In genomic region chr11:122179966-122180365, GRCh38 we compare ENCODE assay signal across 17 cellular contexts.
A peak's percentile ranks its signal among the peaks of the same experiment; 100 is the strongest.
DNase-seq lines count a peak whose midpoint lies in the region; ATAC-seq, FAIRE-seq and TF ChIP-seq lines count a peak whose summit lies in the region.
"Had no signal": no experiment of that assay in that cellular context is flagged by ENCODE, and none has a peak within 500 bp of the region (broad histone marks: within the 10 kb centered on the region; RNA-seq: fewer than 3 reads in every experiment).

No MANE protein-coding gene starts in this region.

- no peak for TF ChIP-seq POLR2A in A549 (IDR thresholded peaks at IDR 0.05; ENCODE audit: low read length)

- H3K27me3 ChIP-seq in Panc1 (ENCODE audit: control insufficient read depth, insufficient read depth, low read length): no peaks in the 10 kb centered on the region
- H3K27me3 ChIP-seq: gastrocnemius medialis had no signal

- 2% methylated on average over 6 of the region's 6 CpGs for WGBS in A549 (ENCODE audit: missing lambda C conversion rate)

- H3K4me3 Mint-ChIP-seq in nephron: no peak overlapping the region
- H3K4me3 Mint-ChIP-seq: dendritic cell treated with granulocyte-macrophage colony-stimulating factor and Interleukin-4, amounts not matched to agents 40 ng/mL and 50 ng/mL, for 4 days; T-helper 2 cell treated with Interferon-gamma antibody and Interleukin-4, amounts not matched to agents 5 μg/mL and 100 μg/mL, for 36 hours had no signal

- no peak for TF ChIP-seq EP300 in A549 (IDR thresholded peaks at IDR 0.05)

- no peaks in the 10 kb centered on the region for H3K27me3 Mint-ChIP-seq in nephron (ENCODE audit: low read depth)
- H3K27me3 Mint-ChIP-seq: dendritic cell treated with granulocyte-macrophage colony-stimulating factor and Interleukin-4, amounts not matched to agents 40 ng/mL and 50 ng/mL, for 4 days; progenitor cell of endocrine pancreas had no signal

- no peak for DNase-seq in A549 (ENCODE audit: low read depth in 1 of 2, low spot score in 1 of 2)
- no peak for DNase-seq in Panc1 (ENCODE audit: low read depth, low spot score)
- DNase-seq in epithelial cell of esophagus (ENCODE audit: low read depth): no peak
- no peak for DNase-seq in activated CD4-positive, CD25-positive, alpha-beta regulatory T cell (lab: John Stamatoyannopoulos, UW)
- DNase-seq: activated CD4-positive, alpha-beta T cell treated with anti-CD3 and anti-CD28 coated beads for 48 hours; activated T-cell treated with anti-CD3 and anti-CD28 coated beads, Interleukin-2, amount 50 U/mL, for 48 hours; gastrocnemius medialis; MV-4-11; NCI-H2171; Right ventricle myocardium superior had no signal

- H3K27ac Mint-ChIP-seq in nephron: peak overlapping the region in 2 of 3 experiments; percentile 23 to 36
- H3K27ac Mint-ChIP-seq: dendritic cell treated with granulocyte-macrophage colony-stimulating factor and Interleukin-4, amounts not matched to agents 40 ng/mL and 50 ng/mL, for 4 days; progenitor cell of endocrine pancreas; T-helper 2 cell treated with Interferon-gamma antibody and Interleukin-4, amounts not matched to agents 5 μg/mL and 100 μg/mL, for 36 hours had no signal

- H3K9me3 ChIP-seq in A549 (peaks cover 7% of the 10 kb centered on the region), Panc1 (ENCODE audit: control insufficient read depth, insufficient read depth, low read depth, low read length) (no peaks in the 10 kb centered on the region)
- H3K9me3 ChIP-seq: gastrocnemius medialis had no signal

- TF ChIP-seq CTCF in A549 (IDR thresholded peaks at IDR 0.05): no peak
- TF ChIP-seq CTCF in Panc1 (IDR thresholded peaks at IDR 0.05): no peak
- no peak for TF ChIP-seq CTCF in epithelial cell of esophagus (IDR thresholded peaks at IDR 0.05; ENCODE audit: insufficient read depth, low read depth, low read length, missing control alignments)
- TF ChIP-seq CTCF in nephron (IDR thresholded peaks at IDR 0.05; ENCODE audit: unreplicated experiment in 3 of 3): no peak

- H3K4me3 ChIP-seq in A549 (peak overlapping the region; percentile 43), Panc1 (ENCODE audit: low read depth in 2 of 2, low read length in 2 of 2) (peak overlapping the region; percentile 26 to 41), epithelial cell of esophagus (ENCODE audit: low read length) (peak overlapping the region; percentile 7)
- H3K4me3 ChIP-seq: gastrocnemius medialis had no signal

- peaks cover 13% of the 10 kb centered on the region for H3K4me1 Mint-ChIP-seq in nephron

- H3K36me3 Mint-ChIP-seq in nephron (ENCODE audit: low read depth): peaks cover 10% of the 10 kb centered on the region

- no peaks in the 10 kb centered on the region for H3K9me3 Mint-ChIP-seq in nephron
- H3K9me3 Mint-ChIP-seq: T-helper 2 cell treated with Interferon-gamma antibody and Interleukin-4, amounts not matched to agents 5 μg/mL and 100 μg/mL, for 36 hours had no signal

- H3K4me2 ChIP-seq in A549: peak overlapping the region; percentile 81

- ATAC-seq in A549: peak in 1 of 2 experiments; percentile 23; a peak in 1 of 6 replicates
- no peak for ATAC-seq in Panc1
- no peak for ATAC-seq in HG02973 (IDR thresholded peaks at IDR 0.05; ENCODE audit: unreplicated experiment)
- ATAC-seq in GM19351 (IDR thresholded peaks at IDR 0.05; ENCODE audit: unreplicated experiment): no peak
- ATAC-seq in HG03520 (IDR thresholded peaks at IDR 0.05; ENCODE audit: unreplicated experiment): no peak

- intact Hi-C loops in Panc1 (cut with micrococcal nuclease; ENCODE audit: unreplicated experiment): no loop called here

- TSS peak; percentile 97 for BruUV-seq in Panc1 (replicated peaks; lab: Mats Ljungman, UMichigan)

- no peaks in the 10 kb centered on the region for H3K36me3 ChIP-seq in Panc1 (ENCODE audit: control insufficient read depth, insufficient read depth, low read length)
- H3K36me3 ChIP-seq: gastrocnemius medialis had no signal

- TF ChIP-seq RAD21 in A549 (conservative IDR thresholded peaks at IDR 0.05 in 1 of 2, IDR thresholded peaks at IDR 0.05 in 1 of 2): no peak

- CTCF ChIA-PET in A549 (lab: Yijun Ruan, JAX): interaction anchor here (0.6 to 3.5 kb wide), 3 partner anchors 18 to 23 kb away, joined by 3 to 17 read pairs (median 4); no protein-coding TSS in a partner anchor
- CTCF ChIA-PET in Panc1 (lab: Charles Lee): interaction anchor here (0.7 kb wide), 1 partner anchor 16 kb away, joined by 7 read pairs; no protein-coding TSS in a partner anchor

- H3K4me1 ChIP-seq in A549 (peaks cover 37% of the 10 kb centered on the region), Panc1 (ENCODE audit: control insufficient read depth, insufficient read depth, low read length) (peaks cover 27% of the 10 kb centered on the region)

- POLR2A ChIA-PET in A549 (lab: Yijun Ruan, JAX) (no interaction called here), Panc1 (lab: Charles Lee) (interaction anchor here (0.7 to 1.1 kb wide), 2 partner anchors 9 to 25 kb away, joined by 5 to 18 read pairs; no protein-coding TSS in a partner anchor)

- peak overlapping the region; percentile 91 for H3K27ac ChIP-seq in A549
- peak overlapping the region; percentile 89 for H3K27ac ChIP-seq in Panc1 (ENCODE audit: low read length)

- in situ Hi-C loops in Panc1 (cut with HindIII; ENCODE audit: low pct_unique_long_range_greater_than_20kb, low sequenced_read_pairs): no loop called here

- no peak for FAIRE-seq in A549 (lab: Jason Lieb, UNC)

TF ChIP-seq in A549, 52 proteins besides CTCF, POLR2A, EP300 and RAD21:
- no peak for TF ChIP-seq RCOR1 (IDR thresholded peaks at IDR 0.05; ENCODE audit: low read depth, low read length)
- no peak for TF ChIP-seq PBX3 (IDR thresholded peaks at IDR 0.05)
- TF ChIP-seq POLR2AphosphoS2 (conservative IDR thresholded peaks at IDR 0.05; ENCODE audit: low read length): no peak
- TF ChIP-seq CHD4 (IDR thresholded peaks at IDR 0.05; ENCODE audit: borderline replicate concordance): no peak
- no peak for TF ChIP-seq NFE2L2 (conservative IDR thresholded peaks at IDR 0.05; ENCODE audit: low read length)
- no peak for TF ChIP-seq CEBPB (IDR thresholded peaks at IDR 0.05)
- TF ChIP-seq CHD2 (IDR thresholded peaks at IDR 0.05; ENCODE audit: low read length, partially characterized antibody): no peak
- TF ChIP-seq ESRRA (IDR thresholded peaks at IDR 0.05; ENCODE audit: borderline replicate concordance, low read length): no peak
- no peak for TF ChIP-seq NR3C1 (IDR thresholded peaks at IDR 0.05)
- TF ChIP-seq RARB (CRISPR knock-in tag; IDR thresholded peaks at IDR 0.05): no peak
- no peak for TF ChIP-seq GATA3 (IDR thresholded peaks at IDR 0.05; ENCODE audit: borderline replicate concordance)
- no peak for TF ChIP-seq FOXS1 (CRISPR knock-in tag; IDR thresholded peaks at IDR 0.05)
